Comparison of ENCODE assay signal across 8 cellular contexts in the genomic region with DNA sequence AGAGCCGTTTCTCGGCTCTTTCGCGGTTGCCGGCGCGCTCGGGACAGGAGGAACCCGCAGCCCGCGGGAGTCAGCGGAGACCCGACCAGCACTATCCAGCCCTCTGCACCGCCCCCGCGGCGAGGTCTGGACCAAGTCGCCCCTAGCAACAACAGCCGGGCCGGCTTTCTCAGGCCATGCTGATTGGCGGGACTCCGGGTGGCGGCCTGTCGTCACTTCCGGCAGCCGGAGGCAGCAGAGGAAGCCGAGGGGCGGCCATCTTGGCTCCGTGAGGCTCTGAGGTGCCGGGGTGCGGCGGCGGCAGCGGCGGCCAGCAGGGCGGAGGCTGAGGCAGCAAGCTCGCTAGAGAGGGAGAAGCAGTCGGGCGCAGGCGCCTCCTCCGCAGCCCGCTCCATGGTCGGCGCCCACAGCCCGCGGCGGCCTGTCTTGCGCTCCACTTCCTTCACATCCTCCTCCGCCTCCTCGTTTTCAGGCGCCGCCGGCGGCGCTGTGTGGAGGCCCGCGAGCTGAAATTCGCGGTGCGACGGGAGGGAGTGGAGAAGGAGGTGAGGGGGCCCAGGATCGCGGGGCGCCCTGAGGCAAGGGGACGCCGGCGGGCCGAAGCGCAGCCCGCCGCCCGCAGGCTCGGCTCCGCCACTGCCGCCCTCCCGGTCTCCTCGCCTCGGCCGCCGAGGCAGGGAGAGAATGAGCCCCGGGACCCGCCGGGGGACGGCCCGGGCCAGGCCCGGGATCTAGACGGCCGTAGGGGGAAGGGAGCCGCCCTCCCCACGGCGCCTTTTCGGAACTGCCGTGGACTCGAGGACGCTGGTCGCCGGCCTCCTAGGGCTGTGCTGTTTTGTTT. TPM values are rescaled to one million over a fixed set of nuclear protein-coding genes. Genes with fewer than 3 reads are reported as not detected.
DNase-seq lines count a peak whose midpoint lies in the region; ATAC-seq and TF ChIP-seq lines count a peak whose summit lies in the region.

TSS of gene MARK3 (plus strand) at position 263 of the 841 bp plus-strand sequence. CDS start 615 bp downstream, outside the sequence.

- peaks cover 51% of the 10 kb centered on the region for H3K79me2 ChIP-seq in SK-N-SH (ENCODE audit: insufficient read depth)

- CTCF ChIA-PET in SK-N-SH (lab: Yijun Ruan, JAX) = interaction anchor here (1.0 to 1.9 kb wide), 4 partner anchors 7 to 24 kb away, joined by 3 to 8 read pairs (median 6); no protein-coding TSS in a partner anchor

- no peak; a peak in 1 of 4 replicates for TF ChIP-seq EP300 in SK-N-SH (IDR thresholded peaks at IDR 0.05; ENCODE audit: borderline replicate concordance in 1 of 2, low read depth in 1 of 2, low read length in 1 of 2)

- peaks cover 0 to 10% of the 10 kb centered on the region in 2 experiments; a peak in 1 of 4 replicates for H3K4me1 ChIP-seq in SK-N-SH (ENCODE audit: control insufficient read depth in 1 of 2, insufficient read depth in 2 of 2, low read depth in 1 of 2, low read length in 1 of 2)

- peak; percentile 92 for ATAC-seq in HG02588 (IDR thresholded peaks at IDR 0.05; ENCODE audit: unreplicated experiment)

- no peaks in the 10 kb centered on the region for H3K36me3 ChIP-seq in SK-N-SH (replicated peaks in 1 of 2; ENCODE audit: control insufficient read depth in 1 of 2, insufficient read depth in 2 of 2, low read length in 1 of 2)

- peak within 1 kb of the TSS; percentile 97 for H3K9ac ChIP-seq in SK-N-SH

- no peak for TF ChIP-seq RAD21 in SK-N-SH (IDR thresholded peaks at IDR 0.05; ENCODE audit: low read length)

- H3K9me3 ChIP-seq in SK-N-SH = no peaks in the 10 kb centered on the region

- no peaks in the 10 kb centered on the region for H3K9me2 ChIP-seq in SK-N-SH

- H3K27ac ChIP-seq in SK-N-SH (ENCODE audit: low read depth in 2 of 2, low read length in 1 of 2) = peak within 1 kb of the TSS; percentile 91 to 92

- 0% methylated on average over 20 of the region's 97 CpGs for WGBS in SK-N-SH (ENCODE audit: low lambda C conversion rate)

- POLR2A ChIA-PET in SK-N-SH (lab: Yijun Ruan, JAX) = interaction anchor here (1.9 kb wide), 1 partner anchor 51 kb away, joined by 8 read pairs; the partner anchor contains the start of gene EIF5

- no peaks in the 10 kb centered on the region for H3K27me3 ChIP-seq in SK-N-SH (ENCODE audit: insufficient read depth)

- DNase-seq in GM10266 (ENCODE audit: extremely low spot score) = peak; percentile 98
- DNase-seq in NCI-H1048 (lab: John Stamatoyannopoulos, UW) = peak; percentile 93
- DNase-seq in SK-N-SH = peak; percentile 98
- DNase-seq in activated naive CD4-positive, alpha-beta T cell treated with anti-CD3 and anti-CD28 coated beads, Interleukin-2, amount 50 U/mL, for 16 hours = peak; percentile 98
- peak; percentile 97 for DNase-seq in germinal center (ENCODE audit: low spot score)
- DNase-seq in non-pigmented ciliary epithelial cell (ENCODE audit: low read depth) = peak; percentile 69
- DNase-seq in superior temporal gyrus (ENCODE audit: extremely low spot score) = peak; percentile 98

- H3F3A ChIP-seq in SK-N-SH (replicated peaks; ENCODE audit: insufficient read depth) = peaks cover 17% of the 10 kb centered on the region

- peak within 1 kb of the TSS; percentile 92 for H3K4me2 ChIP-seq in SK-N-SH

- H4K20me1 ChIP-seq in SK-N-SH (ENCODE audit: insufficient read depth) = peaks cover 46% of the 10 kb centered on the region

- TF ChIP-seq CTCF in GM10266 (IDR thresholded peaks at IDR 0.05; ENCODE audit: control insufficient read depth, insufficient read depth, low read depth, missing control alignments) (peak; percentile 11), SK-N-SH (IDR thresholded peaks at IDR 0.05) (peak; percentile 41)

- H3K4me3 ChIP-seq in SK-N-SH (ENCODE audit: low read depth in 2 of 2, low read length in 1 of 2) = peak within 1 kb of the TSS; percentile 92 to 97

- peak within 1 kb of the TSS; percentile 77 for H2AFZ ChIP-seq in SK-N-SH (ENCODE audit: low read depth)

TF ChIP-seq in SK-N-SH, 30 proteins besides CTCF, POLR2A, EP300 and RAD21 (continues in another document):
- TF ChIP-seq, protein P1, sequence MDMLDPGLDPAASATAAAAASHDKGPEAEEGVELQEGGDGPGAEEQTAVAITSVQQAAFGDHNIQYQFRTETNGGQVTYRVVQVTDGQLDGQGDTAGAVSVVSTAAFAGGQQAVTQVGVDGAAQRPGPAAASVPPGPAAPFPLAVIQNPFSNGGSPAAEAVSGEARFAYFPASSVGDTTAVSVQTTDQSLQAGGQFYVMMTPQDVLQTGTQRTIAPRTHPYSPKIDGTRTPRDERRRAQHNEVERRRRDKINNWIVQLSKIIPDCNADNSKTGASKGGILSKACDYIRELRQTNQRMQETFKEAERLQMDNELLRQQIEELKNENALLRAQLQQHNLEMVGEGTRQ (IDR thresholded peaks at IDR 0.05; ENCODE audit: borderline replicate concordance, low read depth, low read length) = no peak
- TF ChIP-seq TAF1 (IDR thresholded peaks at IDR 0.05; ENCODE audit: borderline replicate concordance, low read depth, low read length) = peak; percentile 48; the same call in 1 of the 2 replicates
- 0 out of 2 replicates have a peak, but pooled peaks have one; percentile 10 for TF ChIP-seq MEF2A (IDR thresholded peaks at IDR 0.05; ENCODE audit: borderline replicate concordance, low read depth)
- TF ChIP-seq YY1 (IDR thresholded peaks at IDR 0.05; ENCODE audit: low read depth) = peak; percentile 96
- TF ChIP-seq NFIC (IDR thresholded peaks at IDR 0.05; ENCODE audit: borderline replicate concordance) = no peak
- TF ChIP-seq, protein P2, sequence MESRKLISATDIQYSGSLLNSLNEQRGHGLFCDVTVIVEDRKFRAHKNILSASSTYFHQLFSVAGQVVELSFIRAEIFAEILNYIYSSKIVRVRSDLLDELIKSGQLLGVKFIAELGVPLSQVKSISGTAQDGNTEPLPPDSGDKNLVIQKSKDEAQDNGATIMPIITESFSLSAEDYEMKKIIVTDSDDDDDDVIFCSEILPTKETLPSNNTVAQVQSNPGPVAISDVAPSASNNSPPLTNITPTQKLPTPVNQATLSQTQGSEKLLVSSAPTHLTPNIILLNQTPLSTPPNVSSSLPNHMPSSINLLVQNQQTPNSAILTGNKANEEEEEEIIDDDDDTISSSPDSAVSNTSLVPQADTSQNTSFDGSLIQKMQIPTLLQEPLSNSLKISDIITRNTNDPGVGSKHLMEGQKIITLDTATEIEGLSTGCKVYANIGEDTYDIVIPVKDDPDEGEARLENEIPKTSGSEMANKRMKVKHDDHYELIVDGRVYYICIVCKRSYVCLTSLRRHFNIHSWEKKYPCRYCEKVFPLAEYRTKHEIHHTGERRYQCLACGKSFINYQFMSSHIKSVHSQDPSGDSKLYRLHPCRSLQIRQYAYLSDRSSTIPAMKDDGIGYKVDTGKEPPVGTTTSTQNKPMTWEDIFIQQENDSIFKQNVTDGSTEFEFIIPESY (IDR thresholded peaks at IDR 0.05; ENCODE audit: borderline replicate concordance, low read depth) = no peak
- TF ChIP-seq RFX5 (IDR thresholded peaks at IDR 0.05; ENCODE audit: low read length) = peak; percentile 98
- TF ChIP-seq RCOR1 (IDR thresholded peaks at IDR 0.05; ENCODE audit: low read length) = no peak
- no peak for TF ChIP-seq FOXJ3 (CRISPR knock-in tag; IDR thresholded peaks at IDR 0.05)
- TF ChIP-seq SMC3 (IDR thresholded peaks at IDR 0.05; ENCODE audit: low read depth, low read length) = no peak
- no peak for TF ChIP-seq EZH2phosphoT487 (IDR thresholded peaks at IDR 0.05; ENCODE audit: borderline replicate concordance, low read depth)
- TF ChIP-seq MAX (IDR thresholded peaks at IDR 0.05; ENCODE audit: low read depth) = peak; percentile 60
- peak; percentile 12; the same call in 1 of the 2 replicates for TF ChIP-seq RXRA (IDR thresholded peaks at IDR 0.05; ENCODE audit: borderline replicate concordance, low read depth)
- peak; percentile 86 for TF ChIP-seq GABPA (IDR thresholded peaks at IDR 0.05; ENCODE audit: low read depth)
- no peak for TF ChIP-seq TEAD4 (IDR thresholded peaks at IDR 0.05; ENCODE audit: borderline replicate concordance, insufficient read depth)
- TF ChIP-seq GATA2 (CRISPR knock-in tag; IDR thresholded peaks at IDR 0.05) = no peak
- no peak; the same call in 1 of the 2 replicates for TF ChIP-seq IRF3 (IDR thresholded peaks at IDR 0.05; ENCODE audit: low read depth, low read length)
- TF ChIP-seq NRF1 (IDR thresholded peaks at IDR 0.05; ENCODE audit: low read depth, low read length) = no peak
- TF ChIP-seq FOXM1 (IDR thresholded peaks at IDR 0.05; ENCODE audit: low read depth) = no peak
- peak; percentile 2 for TF ChIP-seq PBX3 (IDR thresholded peaks at IDR 0.05)
- TF ChIP-seq SIN3A (IDR thresholded peaks at IDR 0.05; ENCODE audit: borderline replicate concordance, low read depth, low read length) = peak; percentile 31; the same call in 1 of the 2 replicates

RNA-seq across cellular contexts. Expression of gene MARK3, which starts in this region (rescaled TPM):
- 73.4 and 94.5 TPM in 2 replicates for polyA plus RNA-seq in SK-N-SH (2012; rRNA removed)
- polyA plus RNA-seq in SK-N-SH (2012; cell fraction: cytosol; rRNA removed) = 49.0 and 50.0 TPM in 2 replicates
- 255 and 313 TPM in 2 replicates for polyA plus RNA-seq in SK-N-SH (2012; cell fraction: nucleus; rRNA removed)

Comparison
In these comparisons a context has a peak if more than half of its experiments do, and no peak if none do; other contexts are left out.
1. Peak in every context shown above with its lines: DNase-seq, ATAC-seq, H3K4me3 ChIP-seq and H3K27ac ChIP-seq.